Comparison of ENCODE assay signal across 8 cellular contexts in genomic region chr6:42978793-42979522, GRCh38.
A peak's percentile ranks its signal among the peaks of the same experiment; 100 is the strongest.
DNase-seq lines count a peak whose midpoint lies in the region; ATAC-seq lines count a peak whose summit lies in the region.

A gene with protein sequence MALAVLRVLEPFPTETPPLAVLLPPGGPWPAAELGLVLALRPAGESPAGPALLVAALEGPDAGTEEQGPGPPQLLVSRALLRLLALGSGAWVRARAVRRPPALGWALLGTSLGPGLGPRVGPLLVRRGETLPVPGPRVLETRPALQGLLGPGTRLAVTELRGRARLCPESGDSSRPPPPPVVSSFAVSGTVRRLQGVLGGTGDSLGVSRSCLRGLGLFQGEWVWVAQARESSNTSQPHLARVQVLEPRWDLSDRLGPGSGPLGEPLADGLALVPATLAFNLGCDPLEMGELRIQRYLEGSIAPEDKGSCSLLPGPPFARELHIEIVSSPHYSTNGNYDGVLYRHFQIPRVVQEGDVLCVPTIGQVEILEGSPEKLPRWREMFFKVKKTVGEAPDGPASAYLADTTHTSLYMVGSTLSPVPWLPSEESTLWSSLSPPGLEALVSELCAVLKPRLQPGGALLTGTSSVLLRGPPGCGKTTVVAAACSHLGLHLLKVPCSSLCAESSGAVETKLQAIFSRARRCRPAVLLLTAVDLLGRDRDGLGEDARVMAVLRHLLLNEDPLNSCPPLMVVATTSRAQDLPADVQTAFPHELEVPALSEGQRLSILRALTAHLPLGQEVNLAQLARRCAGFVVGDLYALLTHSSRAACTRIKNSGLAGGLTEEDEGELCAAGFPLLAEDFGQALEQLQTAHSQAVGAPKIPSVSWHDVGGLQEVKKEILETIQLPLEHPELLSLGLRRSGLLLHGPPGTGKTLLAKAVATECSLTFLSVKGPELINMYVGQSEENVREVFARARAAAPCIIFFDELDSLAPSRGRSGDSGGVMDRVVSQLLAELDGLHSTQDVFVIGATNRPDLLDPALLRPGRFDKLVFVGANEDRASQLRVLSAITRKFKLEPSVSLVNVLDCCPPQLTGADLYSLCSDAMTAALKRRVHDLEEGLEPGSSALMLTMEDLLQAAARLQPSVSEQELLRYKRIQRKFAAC (minus strand): TSS chr6:42979181. CDS start chr6:42979150, 31 bp downstream.

- ATAC-seq in GM19035 (IDR thresholded peaks at IDR 0.05; ENCODE audit: unreplicated experiment) (peak; percentile 94), HG03342 (IDR thresholded peaks at IDR 0.05; ENCODE audit: unreplicated experiment) (peak; percentile 92)

- DNase-seq in AG08395 (ENCODE audit: low spot score), result peak; percentile 81
- peak; percentile 74 for DNase-seq in NCI-H345 treated with DMSO at 0.1 percent for 48 hours (lab: John Stamatoyannopoulos, UW; ENCODE audit: unreplicated experiment)
- peak; percentile 86 for DNase-seq in activated CD4-positive, CD25-positive, alpha-beta regulatory T cell treated with anti-CD3 and anti-CD28 coated beads, Interleukin-2, amount 50 U/mL, for 16 hours (ENCODE audit: low read depth, low spot score)
- peak; percentile 92 for DNase-seq in central memory CD4-positive, alpha-beta T cell
- DNase-seq in islet precursor cell, result peak; percentile 97
- peak; percentile 73 to 82 for DNase-seq in stimulated activated CD4-positive, alpha-beta T cell treated with anti-CD3 and anti-CD28 coated beads, Interleukin-15, amount 100 ng/mL, for 1 hour (ENCODE audit: low read depth in 1 of 2, low spot score in 1 of 2)

Comparison
In these comparisons a context has a peak if more than half of its experiments do, and no peak if none do; other contexts are left out.
1. Peak in every context shown above with its lines: DNase-seq and ATAC-seq.